10 cellular contexts compared by ENCODE assay signal in genomic region chr2:239224249-239224605, GRCh38.
DNase-seq lines count a peak whose midpoint lies in the region; ATAC-seq and TF ChIP-seq lines count a peak whose summit lies in the region.
"Had no signal": no experiment of that assay in that cellular context is flagged by ENCODE, and none has a peak within 500 bp of the region (broad histone marks: within the 10 kb centered on the region; RNA-seq: fewer than 3 reads in every experiment).

No MANE protein-coding gene starts in this region.

- H3K27me3 ChIP-seq in ascending aorta, result no peaks in the 10 kb centered on the region
- H3K27me3 ChIP-seq in testis, result no peaks in the 10 kb centered on the region

- ATAC-seq in activated T-cell treated with anti-CD3 and anti-CD28 coated beads, Interleukin-2, amount 50 U/mL, for 4 hours, result no peak
- ATAC-seq in GM18861 (IDR thresholded peaks at IDR 0.05; ENCODE audit: unreplicated experiment), result no peak

- H3K27ac Mint-ChIP-seq in activated T-cell treated with anti-CD3 and anti-CD28 coated beads, Interleukin-2, amount 50 U/mL, for 24 hours, result no peak overlapping the region
- peak overlapping the region; percentile 87 for H3K27ac Mint-ChIP-seq in mesothelial cell of epicardium

- H3K4me1 Mint-ChIP-seq in activated T-cell treated with anti-CD3 and anti-CD28 coated beads, Interleukin-2, amount 50 U/mL, for 24 hours (ENCODE audit: low read depth), result peaks cover 85% of the 10 kb centered on the region
- peaks cover 83% of the 10 kb centered on the region for H3K4me1 Mint-ChIP-seq in activated T-cell treated with anti-CD3 and anti-CD28 coated beads, Interleukin-2, amount 50 U/mL, for 4 hours (ENCODE audit: low read depth)
- H3K4me1 Mint-ChIP-seq in mesothelial cell of epicardium, result peaks cover 69% of the 10 kb centered on the region

- peaks cover 2% of the 10 kb centered on the region for H3K36me3 Mint-ChIP-seq in activated T-cell treated with anti-CD3 and anti-CD28 coated beads, Interleukin-2, amount 50 U/mL, for 24 hours (ENCODE audit: low read depth)
- no peaks in the 10 kb centered on the region for H3K36me3 Mint-ChIP-seq in activated T-cell treated with anti-CD3 and anti-CD28 coated beads, Interleukin-2, amount 50 U/mL, for 4 hours (ENCODE audit: insufficient read depth)
- H3K36me3 Mint-ChIP-seq in mesothelial cell of epicardium, result no peaks in the 10 kb centered on the region

- intact Hi-C loops in ascending aorta (cut with DNase I), result loop anchor here (5.0 to 10.0 kb wide), 3 partner anchors 103 to 1031 kb away; no protein-coding TSS in a partner anchor
- intact Hi-C loops in testis (cut with DNase I; ENCODE audit: low total_unique reads), result no loop called here

- TF ChIP-seq CTCF in ascending aorta (IDR thresholded peaks at IDR 0.05) (no peak), mesothelial cell of epicardium (IDR thresholded peaks at IDR 0.05; ENCODE audit: unreplicated experiment) (no peak), testis (IDR thresholded peaks at IDR 0.05) (no peak), GM13976 (IDR thresholded peaks at IDR 0.05; ENCODE audit: borderline replicate concordance, control extremely low read depth, extremely low read depth, insufficient read depth, missing control alignments) (no peak)

- H3K9me3 ChIP-seq in ascending aorta (no peaks in the 10 kb centered on the region), testis (no peaks in the 10 kb centered on the region)

- H3K4me3 ChIP-seq in ascending aorta (no peak overlapping the region), testis (no peak overlapping the region)

- peak; percentile 19 for DNase-seq in activated T-cell treated with anti-CD3 and anti-CD28 coated beads, Interleukin-2, amount 50 U/mL, for 24 hours
- DNase-seq in activated T-cell treated with anti-CD3 and anti-CD28 coated beads, Interleukin-2, amount 50 U/mL, for 4 hours, result no peak
- DNase-seq in ascending aorta (ENCODE audit: low spot score in 2 of 2) (peak in 1 of 2 donors; percentile 65), mesothelial cell of epicardium (ENCODE audit: low spot score in 2 of 2, unreplicated experiment in 2 of 2) (no peak), testis (no peak), DMS114 treated with DMSO at 0.1 percent for 48 hours (lab: John Stamatoyannopoulos, UW; ENCODE audit: unreplicated experiment) (no peak), GM13976 (ENCODE audit: low spot score) (no peak)
- DNase-seq: mesendoderm, NCI-H146 had no signal

- no peaks in the 10 kb centered on the region for H3K27me3 Mint-ChIP-seq in activated T-cell treated with anti-CD3 and anti-CD28 coated beads, Interleukin-2, amount 50 U/mL, for 24 hours
- H3K27me3 Mint-ChIP-seq in activated T-cell treated with anti-CD3 and anti-CD28 coated beads, Interleukin-2, amount 50 U/mL, for 4 hours (ENCODE audit: low read depth), result no peaks in the 10 kb centered on the region
- H3K27me3 Mint-ChIP-seq in mesothelial cell of epicardium (ENCODE audit: low read depth), result no peaks in the 10 kb centered on the region

- H3K36me3 ChIP-seq in ascending aorta, result no peaks in the 10 kb centered on the region
- no peaks in the 10 kb centered on the region for H3K36me3 ChIP-seq in testis (ENCODE audit: low read depth, missing control alignments)

- peak overlapping the region; percentile 83 to 96 for H3K27ac ChIP-seq in ascending aorta
- H3K27ac ChIP-seq in testis, result peak overlapping the region; percentile 44 to 92

- H3K4me3 Mint-ChIP-seq in activated T-cell treated with anti-CD3 and anti-CD28 coated beads, Interleukin-2, amount 50 U/mL, for 24 hours, result no peak overlapping the region
- H3K4me3 Mint-ChIP-seq in activated T-cell treated with anti-CD3 and anti-CD28 coated beads, Interleukin-2, amount 50 U/mL, for 4 hours, result no peak overlapping the region
- no peak overlapping the region for H3K4me3 Mint-ChIP-seq in mesothelial cell of epicardium

- no peak for TF ChIP-seq POLR2A in testis (IDR thresholded peaks at IDR 0.05)

- WGBS in testis, 2 donors, result 81 to 82% methylated on average over 13 of the region's 13 CpGs

- H3K9me3 Mint-ChIP-seq in activated T-cell treated with anti-CD3 and anti-CD28 coated beads, Interleukin-2, amount 50 U/mL, for 24 hours, result no peaks in the 10 kb centered on the region
- no peaks in the 10 kb centered on the region for H3K9me3 Mint-ChIP-seq in activated T-cell treated with anti-CD3 and anti-CD28 coated beads, Interleukin-2, amount 50 U/mL, for 4 hours
- no peaks in the 10 kb centered on the region for H3K9me3 Mint-ChIP-seq in mesothelial cell of epicardium

- in situ Hi-C loops in GM13976 (cut with MboI; ENCODE audit: low sequenced_read_pairs, unreplicated experiment), result no loop called here

- H3K4me1 ChIP-seq in ascending aorta (peaks cover 24 to 60% of the 10 kb centered on the region in 2 donors), testis (peaks cover 69% of the 10 kb centered on the region)
